In genomic region chr1:26132825-26133167, GRCh38 we compare ENCODE assay signal across 20 cellular contexts. TPM values are rescaled to one million over a fixed set of nuclear protein-coding genes. Genes with fewer than 3 reads are reported as not detected.
"Had no signal": no experiment of that assay in that cellular context is flagged by ENCODE, and none has a peak within 500 bp of the region (broad histone marks: within the 10 kb centered on the region; RNA-seq: fewer than 3 reads in every experiment).

No MANE protein-coding gene starts in this region.

- H3K4me3 ChIP-seq: MG63, SJSA1, SK-N-MC had no signal

- DNase-seq: KG1, MG63, NCI-H1092, NCI-H1105 treated with DMSO at 0.1 percent for 48 hours, NCI-H1417 treated with DMSO at 0.1 percent for 48 hours, NCI-H1694 treated with DMSO at 0.1 percent for 48 hours, NCI-H1930, NCI-H2081, NCI-H2107, NCI-H2227 treated with DMSO at 0.1 percent for 48 hours, NCI-H510A, NCI-H524 treated with DMSO at 0.1 percent for 48 hours, NCI-H69, Right ventricle myocardium superior, RPMI8226, SIG-M5 had no signal

- H3K27ac ChIP-seq: SJSA1, SK-N-MC had no signal

- H3K27me3 ChIP-seq: MG63, SJSA1 had no signal

- H3K9me3 ChIP-seq: SJSA1 had no signal

- H3K36me3 ChIP-seq: MG63, SJSA1 had no signal

- H3K4me1 ChIP-seq: SJSA1 had no signal

- FAIRE-seq: RCC 7860 had no signal

RNA-seq across cellular contexts. Expression of gene FAM110D, which starts 26.1 kb away (rescaled TPM):
- total RNA-seq: HT-29, SJSA1 had no signal

RNA-seq across cellular contexts. Expression of gene C1orf232, which starts 36.0 kb away (rescaled TPM):
- total RNA-seq: HT-29, Right ventricle myocardium superior, SJSA1 had no signal

RNA-seq across cellular contexts. Expression of gene ZNF593OS, which starts 38.8 kb away (rescaled TPM):
- total RNA-seq: Right ventricle myocardium superior had no signal
